In genomic region chr1:228407118-228408040, GRCh38 we compare ENCODE assay signal across 8 cellular contexts. TPM values are rescaled to one million over a fixed set of nuclear protein-coding genes. Genes with fewer than 3 reads are reported as not detected.
DNase-seq lines count a peak whose midpoint lies in the region; ATAC-seq and TF ChIP-seq lines count a peak whose summit lies in the region.

No MANE protein-coding gene starts in this region.

- DNase-seq in RWPE1 (ENCODE audit: low spot score): no peak
- DNase-seq in foreskin keratinocyte: no peak
- DNase-seq in skeletal muscle cell (ENCODE audit: low read depth): no peak
- DNase-seq in stimulated activated naive CD4-positive, alpha-beta T cell (lab: John Stamatoyannopoulos, UW): no peak
- DNase-seq in kidney glomerular epithelial cell (lab: John Stamatoyannopoulos, UW): no peak

- CTCF ChIA-PET in RWPE1 (lab: Yijun Ruan, JAX): interaction anchor here (0.6 kb wide), 1 partner anchor 45 kb away, joined by 3 read pairs; no protein-coding TSS in a partner anchor

- H3K27me3 ChIP-seq in foreskin keratinocyte: no peaks in the 10 kb centered on the region

- no peak for TF ChIP-seq CTCF in RWPE1 (conservative IDR thresholded peaks at IDR 0.05; ENCODE audit: low read depth)
- TF ChIP-seq CTCF in foreskin keratinocyte (conservative IDR thresholded peaks at IDR 0.05): no peak

- H3K27ac ChIP-seq in RWPE1 (peak overlapping the region; percentile 86), foreskin keratinocyte (peak overlapping the region; percentile 66)

- H3K4me3 ChIP-seq in skeletal muscle cell (ENCODE audit: low read depth, low read length): peak overlapping the region; percentile 91

- ATAC-seq in GM18511 (IDR thresholded peaks at IDR 0.05; ENCODE audit: unreplicated experiment) (peak; percentile 38), foreskin keratinocyte (peak; percentile 58), HG02610 (IDR thresholded peaks at IDR 0.05; ENCODE audit: unreplicated experiment) (no peak), GM19023 (IDR thresholded peaks at IDR 0.05; ENCODE audit: unreplicated experiment) (no peak)

- H3K4me1 ChIP-seq in foreskin keratinocyte: no peaks in the 10 kb centered on the region

- POLR2A ChIA-PET in RWPE1 (lab: Yijun Ruan, JAX; ENCODE audit: low non-redundant PET): interaction anchor here (0.7 kb wide), 1 partner anchor 48 kb away, joined by 8 read pairs; no protein-coding TSS in a partner anchor

RNA-seq across cellular contexts. Expression of gene TRIM11, which starts 0.7 kb away (rescaled TPM):
- total RNA-seq in foreskin keratinocyte: 27.0 and 28.4 TPM in 2 replicates
- polyA plus RNA-seq in foreskin keratinocyte: 20.9 and 25.4 TPM in 2 replicates

RNA-seq across cellular contexts. Expression of gene TRIM17, which starts 9.3 kb away (rescaled TPM):
- 0.68 and 0.81 TPM in 2 replicates for total RNA-seq in foreskin keratinocyte
- 0.62 and 0.65 TPM in 2 replicates for polyA plus RNA-seq in foreskin keratinocyte

Comparison
In these comparisons a context has a peak if more than half of its experiments do, and no peak if none do; other contexts are left out.
1. ATAC-seq: peak in GM18511 (single experiment) and foreskin keratinocyte (single experiment); none in HG02610 (single experiment) and GM19023 (single experiment).